ENCODE assay signal across 15 cellular contexts in genomic region chr7:40987571-40987970, GRCh38.
DNase-seq lines count a peak whose midpoint lies in the region; ATAC-seq and TF ChIP-seq lines count a peak whose summit lies in the region.
"Had no signal": no experiment of that assay in that cellular context is flagged by ENCODE, and none has a peak within 500 bp of the region (broad histone marks: within the 10 kb centered on the region; RNA-seq: fewer than 3 reads in every experiment).

No MANE protein-coding gene starts in this region.

- TF ChIP-seq CTCF in 22Rv1 (IDR thresholded peaks at IDR 0.05) (no peak), osteoblast (IDR thresholded peaks at IDR 0.05; ENCODE audit: extremely low read depth, low read depth, low read length) (no peak)

- DNase-seq in NCI-H526 treated with DMSO at 0.1 percent for 48 hours (lab: John Stamatoyannopoulos, UW), result peak; percentile 38
- peak; percentile 29 for DNase-seq in fibroblast of peridontal ligament (ENCODE audit: extremely low read depth)
- no peak for DNase-seq in osteoblast (ENCODE audit: insufficient read length, low spot score, missing footprints)
- DNase-seq: C1 segment of cervical spinal cord; CD4-positive, alpha-beta T cell; DMS153; DMS79 treated with DMSO at 0.1 percent for 48 hours; EL; GM23248; KBM-7 had no signal

- no peaks in the 10 kb centered on the region for H3K79me2 ChIP-seq in osteoblast (ENCODE audit: insufficient read depth, low read length)

- H3K9me3 ChIP-seq in osteoblast (ENCODE audit: low read depth, low read length), result no peaks in the 10 kb centered on the region

- ATAC-seq in GM19455 (IDR thresholded peaks at IDR 0.05; ENCODE audit: unreplicated experiment) (no peak), GM18517 (IDR thresholded peaks at IDR 0.05; ENCODE audit: unreplicated experiment) (no peak), GM19395 (IDR thresholded peaks at IDR 0.05; ENCODE audit: unreplicated experiment) (no peak)
- ATAC-seq: HCT116 had no signal

- H3K36me3 ChIP-seq in osteoblast (ENCODE audit: insufficient read depth, low read length), result no peaks in the 10 kb centered on the region

- peaks cover 18% of the 10 kb centered on the region for H3K4me1 ChIP-seq in osteoblast (ENCODE audit: insufficient read depth, low read length)

- no peak overlapping the region for H3K4me2 ChIP-seq in osteoblast (ENCODE audit: insufficient read depth, low read length)

- no peak overlapping the region for H2AFZ ChIP-seq in osteoblast (ENCODE audit: low read length)
- H2AFZ ChIP-seq: GM23248 had no signal

- H3K27ac ChIP-seq in 22Rv1, result peak overlapping the region; percentile 78
- H3K27ac ChIP-seq in osteoblast (ENCODE audit: low read depth, low read length), result peak overlapping the region; percentile 95
- H3K27ac ChIP-seq: GM23248 had no signal

- no peaks in the 10 kb centered on the region for H4K20me1 ChIP-seq in osteoblast (ENCODE audit: insufficient read depth, low read length)

- H3K4me3 ChIP-seq in osteoblast (ENCODE audit: insufficient read depth, low read length), result no peak overlapping the region
- H3K4me3 ChIP-seq: GM23248 had no signal

- no peaks in the 10 kb centered on the region for H3K27me3 ChIP-seq in osteoblast (ENCODE audit: insufficient read depth, low read length)
